In the genomic region with DNA sequence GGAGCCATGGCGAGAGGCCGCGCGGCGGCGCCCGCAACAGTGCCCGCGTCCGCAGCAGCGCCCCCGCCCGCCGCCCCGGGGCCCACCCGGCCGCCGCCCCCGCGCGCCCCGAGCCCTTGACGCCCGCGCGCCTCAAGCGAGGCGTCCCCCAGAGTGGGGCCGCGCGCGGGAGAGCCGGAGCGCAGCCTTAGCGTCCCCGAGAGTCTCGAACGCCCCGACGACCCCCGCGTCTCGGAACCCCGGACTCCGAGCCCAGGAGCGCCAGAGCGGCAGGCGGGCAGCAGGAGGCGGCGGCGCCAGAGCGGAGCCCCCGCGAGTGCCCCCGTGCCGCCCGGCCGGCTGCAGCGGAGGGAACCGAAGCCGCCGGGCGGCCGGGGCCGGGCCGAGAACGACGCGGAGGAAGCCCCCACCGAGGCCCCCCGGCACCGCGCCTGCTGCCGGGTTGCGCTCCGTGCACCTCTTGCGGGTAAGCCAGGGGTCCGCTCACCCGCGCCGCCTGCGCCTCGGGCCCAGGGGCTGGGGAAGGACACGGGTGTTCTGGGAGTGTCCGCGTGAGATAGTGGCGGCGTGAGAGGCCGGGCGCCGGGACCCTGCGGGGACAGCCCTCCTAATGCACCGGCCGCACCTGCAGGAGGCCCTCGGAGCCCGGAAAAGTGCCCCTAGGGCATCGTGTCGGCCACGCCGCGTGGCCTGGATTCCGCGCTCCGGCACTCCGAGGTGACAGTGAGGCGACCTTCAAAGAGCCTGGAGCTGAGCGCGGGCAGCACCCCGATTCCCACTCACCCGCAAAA, we compare ENCODE assay signal across 8 cellular contexts. TPM values are rescaled to one million over a fixed set of nuclear protein-coding genes. Genes with fewer than 3 reads are reported as not detected.
DNase-seq lines count a peak whose midpoint lies in the region; ATAC-seq and TF ChIP-seq lines count a peak whose summit lies in the region.

No MANE protein-coding gene starts in this region.

- no peaks in the 10 kb centered on the region for H3K9me3 Mint-ChIP-seq in activated CD8-positive, alpha-beta memory T cell treated with anti-CD3 and anti-CD28 coated beads, Interleukin-2, amount 10 ng/mL, durations not matched to agents 7 days and 5 days (ENCODE audit: low read depth)
- no peaks in the 10 kb centered on the region for H3K9me3 Mint-ChIP-seq in nephron progenitor cell

- DNase-seq in AG20443 (ENCODE audit: low spot score) (peak; percentile 45), nephron progenitor cell (peak; percentile 75), vagina (ENCODE audit: extremely low spot score in 2 of 2) (no peak), COLO829 (ENCODE audit: low spot score) (no peak)
- DNase-seq in activated CD8-positive, alpha-beta memory T cell treated with anti-CD3 and anti-CD28 coated beads, Interleukin-2, amount 10 ng/mL, durations not matched to agents 7 days and 5 days, result peak; percentile 53

- peak overlapping the region; percentile 90 for H3K27ac Mint-ChIP-seq in activated CD8-positive, alpha-beta memory T cell treated with anti-CD3 and anti-CD28 coated beads, Interleukin-2, amount 10 ng/mL, durations not matched to agents 7 days and 5 days
- peak overlapping the region; percentile 58 for H3K27ac Mint-ChIP-seq in nephron progenitor cell

- H3K27me3 Mint-ChIP-seq in activated CD8-positive, alpha-beta memory T cell treated with anti-CD3 and anti-CD28 coated beads, Interleukin-2, amount 10 ng/mL, durations not matched to agents 7 days and 5 days, result no peaks in the 10 kb centered on the region
- H3K27me3 Mint-ChIP-seq in nephron progenitor cell (ENCODE audit: low read depth, poor library complexity), result peaks cover 7% of the 10 kb centered on the region

- no peaks in the 10 kb centered on the region for H3K36me3 Mint-ChIP-seq in activated CD8-positive, alpha-beta memory T cell treated with anti-CD3 and anti-CD28 coated beads, Interleukin-2, amount 10 ng/mL, durations not matched to agents 7 days and 5 days
- H3K36me3 Mint-ChIP-seq in nephron progenitor cell (ENCODE audit: low read depth), result no peaks in the 10 kb centered on the region

- H3K4me3 ChIP-seq in HUES6 (ENCODE audit: low read depth, low read length) (peak overlapping the region; percentile 81), vagina (peak overlapping the region; percentile 97 to 100)

- no peak overlapping the region for H3K27ac ChIP-seq in HUES6 (ENCODE audit: low read depth, low read length)
- peak overlapping the region; percentile 88 for H3K27ac ChIP-seq in vagina

- H3K36me3 ChIP-seq in HUES6 (ENCODE audit: control insufficient read depth, insufficient read depth, low read length) (no peaks in the 10 kb centered on the region), vagina (no peaks in the 10 kb centered on the region)

- TF ChIP-seq CTCF in nephron progenitor cell (IDR thresholded peaks at IDR 0.05) (no peak), vagina (IDR thresholded peaks at IDR 0.05) (no peak)

- H3K4me1 ChIP-seq in HUES6 (ENCODE audit: control insufficient read depth, insufficient read depth, low read length) (peaks cover 13% of the 10 kb centered on the region), vagina (peaks cover 44% of the 10 kb centered on the region)

- intact Hi-C loops in vagina (cut with DNase I), result loop anchor here (5.0 kb wide), 1 partner anchor 83 kb away; no protein-coding TSS in a partner anchor

- peak overlapping the region; percentile 70 for H3K9ac ChIP-seq in HUES6 (ENCODE audit: low read length)

- CTCF ChIA-PET in activated CD8-positive, alpha-beta memory T cell treated with anti-CD3 and anti-CD28 coated beads, Interleukin-2, amount 10 ng/mL, durations not matched to agents 7 days and 5 days (lab: Charles Lee), result interaction anchor here (0.8 to 1.2 kb wide), 3 partner anchors 68 to 177 kb away, joined by 3 to 5 read pairs (median 3); no protein-coding TSS in a partner anchor

- peaks cover 11% of the 10 kb centered on the region; the same call in 1 of the 2 replicates for H3K27me3 ChIP-seq in HUES6 (ENCODE audit: control insufficient read depth, insufficient read depth, low read length)
- no peaks in the 10 kb centered on the region for H3K27me3 ChIP-seq in vagina

- no peak for TF ChIP-seq POLR2A in vagina (IDR thresholded peaks at IDR 0.05)

- peak overlapping the region; percentile 84 for H3K4me3 Mint-ChIP-seq in activated CD8-positive, alpha-beta memory T cell treated with anti-CD3 and anti-CD28 coated beads, Interleukin-2, amount 10 ng/mL, durations not matched to agents 7 days and 5 days
- peak overlapping the region; percentile 92 for H3K4me3 Mint-ChIP-seq in nephron progenitor cell

- no peaks in the 10 kb centered on the region for H3K9me3 ChIP-seq in HUES6 (ENCODE audit: control insufficient read depth, insufficient read depth, low read depth, low read length)
- H3K9me3 ChIP-seq in vagina, result no peaks in the 10 kb centered on the region

- peaks cover 35% of the 10 kb centered on the region for H3K4me1 Mint-ChIP-seq in activated CD8-positive, alpha-beta memory T cell treated with anti-CD3 and anti-CD28 coated beads, Interleukin-2, amount 10 ng/mL, durations not matched to agents 7 days and 5 days
- peaks cover 28% of the 10 kb centered on the region for H3K4me1 Mint-ChIP-seq in nephron progenitor cell

- ATAC-seq in GM19395 (IDR thresholded peaks at IDR 0.05; ENCODE audit: unreplicated experiment) (peak; percentile 17), esophagus mucosa (peak; percentile 11)
- ATAC-seq in activated CD8-positive, alpha-beta memory T cell treated with anti-CD3 and anti-CD28 coated beads, Interleukin-2, amount 10 ng/mL, durations not matched to agents 7 days and 5 days, result peak; percentile 20

RNA-seq across cellular contexts. Expression of gene ULK4, which starts 51.9 kb away (rescaled TPM):
- 10 to 100 TPM in 1 of 2 experiments, 1 to 10 TPM in 1; 9.5 to 13.3 TPM for total RNA-seq in activated CD8-positive, alpha-beta memory T cell treated with anti-CD3 and anti-CD28 coated beads, Interleukin-2, amount 10 ng/mL, durations not matched to agents 7 days and 5 days
- 6.0 TPM for total RNA-seq in esophagus mucosa
- total RNA-seq in vagina, result 24.1 TPM

Comparison
In these comparisons a context has a peak if more than half of its experiments do, and no peak if none do; other contexts are left out.
1. DNase-seq: peak in AG20443 (single experiment), activated CD8-positive, alpha-beta memory T cell treated with anti-CD3 and anti-CD28 coated beads, Interleukin-2, amount 10 ng/mL, durations not matched to agents 7 days and 5 days (single experiment) and nephron progenitor cell (single experiment); none in vagina (0 of 2) and COLO829 (single experiment).
2. Peak in every context shown above with its lines, with median percentiles within 50 percentile points of each other: ATAC-seq.